ENCODE assay signal across 1 cellular context in genomic region chr12:121916719-121917118, GRCh38.
TF ChIP-seq lines count a peak whose summit lies in the region.

No MANE protein-coding gene starts in this region.

TF ChIP-seq in GM12878, 131 proteins besides CTCF, POLR2A, EP300 and RAD21:
- TF ChIP-seq ZBTB11 (CRISPR knock-in tag; IDR thresholded peaks at IDR 0.05) = no peak
- TF ChIP-seq, protein P1, sequence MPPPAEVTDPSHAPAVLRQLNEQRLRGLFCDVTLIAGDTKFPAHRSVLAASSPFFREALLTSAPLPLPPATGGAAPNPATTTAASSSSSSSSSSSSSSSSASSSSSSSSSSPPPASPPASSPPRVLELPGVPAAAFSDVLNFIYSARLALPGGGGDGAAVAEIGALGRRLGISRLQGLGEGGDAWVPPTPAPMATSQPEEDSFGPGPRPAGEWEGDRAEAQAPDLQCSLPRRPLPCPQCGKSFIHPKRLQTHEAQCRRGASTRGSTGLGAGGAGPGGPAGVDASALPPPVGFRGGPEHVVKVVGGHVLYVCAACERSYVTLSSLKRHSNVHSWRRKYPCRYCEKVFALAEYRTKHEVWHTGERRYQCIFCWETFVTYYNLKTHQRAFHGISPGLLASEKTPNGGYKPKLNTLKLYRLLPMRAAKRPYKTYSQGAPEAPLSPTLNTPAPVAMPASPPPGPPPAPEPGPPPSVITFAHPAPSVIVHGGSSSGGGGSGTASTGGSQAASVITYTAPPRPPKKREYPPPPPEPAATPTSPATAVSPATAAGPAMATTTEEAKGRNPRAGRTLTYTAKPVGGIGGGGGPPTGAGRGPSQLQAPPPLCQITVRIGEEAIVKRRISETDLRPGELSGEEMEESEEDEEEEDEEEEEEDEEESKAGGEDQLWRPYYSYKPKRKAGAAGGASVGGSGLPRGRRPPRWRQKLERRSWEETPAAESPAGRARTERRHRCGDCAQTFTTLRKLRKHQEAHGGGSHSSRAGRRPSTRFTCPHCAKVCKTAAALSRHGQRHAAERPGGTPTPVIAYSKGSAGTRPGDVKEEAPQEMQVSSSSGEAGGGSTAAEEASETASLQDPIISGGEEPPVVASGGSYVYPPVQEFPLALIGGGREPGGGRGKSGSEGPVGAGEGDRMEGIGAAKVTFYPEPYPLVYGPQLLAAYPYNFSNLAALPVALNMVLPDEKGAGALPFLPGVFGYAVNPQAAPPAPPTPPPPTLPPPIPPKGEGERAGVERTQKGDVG (CRISPR knock-in tag; IDR thresholded peaks at IDR 0.05) = no peak
- no peak for TF ChIP-seq BCL11A (IDR thresholded peaks at IDR 0.05; ENCODE audit: low read depth, low read length)
- no peak for TF ChIP-seq SUZ12 (IDR thresholded peaks at IDR 0.05; ENCODE audit: unreplicated experiment)
- TF ChIP-seq, protein P2, sequence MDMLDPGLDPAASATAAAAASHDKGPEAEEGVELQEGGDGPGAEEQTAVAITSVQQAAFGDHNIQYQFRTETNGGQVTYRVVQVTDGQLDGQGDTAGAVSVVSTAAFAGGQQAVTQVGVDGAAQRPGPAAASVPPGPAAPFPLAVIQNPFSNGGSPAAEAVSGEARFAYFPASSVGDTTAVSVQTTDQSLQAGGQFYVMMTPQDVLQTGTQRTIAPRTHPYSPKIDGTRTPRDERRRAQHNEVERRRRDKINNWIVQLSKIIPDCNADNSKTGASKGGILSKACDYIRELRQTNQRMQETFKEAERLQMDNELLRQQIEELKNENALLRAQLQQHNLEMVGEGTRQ (IDR thresholded peaks at IDR 0.05; ENCODE audit: borderline replicate concordance, low read depth, low read length) = no peak
- TF ChIP-seq HDAC2 (IDR thresholded peaks at IDR 0.05) = no peak
- no peak for TF ChIP-seq BRCA1 (IDR thresholded peaks at IDR 0.05; ENCODE audit: low read depth, low read length)
- no peak for TF ChIP-seq FOS (IDR thresholded peaks at IDR 0.05; ENCODE audit: borderline replicate concordance, extremely low read depth, insufficient read length)
- no peak for TF ChIP-seq CREB1 (IDR thresholded peaks at IDR 0.05; ENCODE audit: low read depth)
- TF ChIP-seq SP1 (IDR thresholded peaks at IDR 0.05; ENCODE audit: low read depth, low read length) = no peak
- TF ChIP-seq, protein P3, sequence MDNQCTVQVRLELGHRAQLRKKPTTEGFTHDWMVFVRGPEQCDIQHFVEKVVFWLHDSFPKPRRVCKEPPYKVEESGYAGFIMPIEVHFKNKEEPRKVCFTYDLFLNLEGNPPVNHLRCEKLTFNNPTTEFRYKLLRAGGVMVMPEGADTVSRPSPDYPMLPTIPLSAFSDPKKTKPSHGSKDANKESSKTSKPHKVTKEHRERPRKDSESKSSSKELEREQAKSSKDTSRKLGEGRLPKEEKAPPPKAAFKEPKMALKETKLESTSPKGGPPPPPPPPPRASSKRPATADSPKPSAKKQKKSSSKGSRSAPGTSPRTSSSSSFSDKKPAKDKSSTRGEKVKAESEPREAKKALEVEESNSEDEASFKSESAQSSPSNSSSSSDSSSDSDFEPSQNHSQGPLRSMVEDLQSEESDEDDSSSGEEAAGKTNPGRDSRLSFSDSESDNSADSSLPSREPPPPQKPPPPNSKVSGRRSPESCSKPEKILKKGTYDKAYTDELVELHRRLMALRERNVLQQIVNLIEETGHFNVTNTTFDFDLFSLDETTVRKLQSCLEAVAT (IDR thresholded peaks at IDR 0.05) = no peak
- no peak for TF ChIP-seq CBX5 (IDR thresholded peaks at IDR 0.05; ENCODE audit: low read depth)
- TF ChIP-seq PAX8 (IDR thresholded peaks at IDR 0.05) = no peak
